ENCODE assay signal across 18 cellular contexts in the genomic region with DNA sequence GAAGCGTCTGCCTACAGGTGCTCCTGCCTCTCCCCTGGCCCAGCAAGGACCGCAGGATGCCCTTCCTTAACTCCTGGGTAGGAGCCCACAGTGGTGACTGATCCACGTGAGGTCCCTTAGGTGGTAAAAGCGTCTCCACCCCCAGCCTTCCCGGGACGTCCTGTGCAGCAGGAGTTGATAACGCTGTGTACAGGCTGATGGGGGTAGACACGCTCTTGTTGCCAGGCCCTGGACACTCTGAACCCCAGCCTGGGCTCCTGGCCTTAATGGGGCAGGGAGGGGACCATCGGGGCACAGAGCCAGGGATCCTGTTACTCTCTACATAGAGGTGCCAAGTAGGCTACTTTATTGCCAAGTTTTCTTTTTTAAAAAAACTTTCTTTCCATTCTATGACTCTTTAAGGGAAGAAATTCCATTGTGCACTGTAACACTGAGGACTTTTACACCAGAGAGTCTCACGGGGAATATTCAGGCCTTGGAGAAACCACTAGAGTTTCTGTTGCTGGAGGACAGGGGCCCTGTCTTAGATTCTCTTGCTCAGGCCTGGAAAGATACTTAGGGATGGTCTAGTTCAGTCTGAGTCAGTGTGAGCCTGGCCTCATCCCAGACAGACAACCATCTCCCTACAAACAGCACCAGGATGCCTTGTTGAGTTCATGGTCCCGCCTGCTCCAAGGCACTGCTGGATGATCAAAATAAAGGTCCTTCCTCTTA.
DNase-seq lines count a peak whose midpoint lies in the region; ATAC-seq, FAIRE-seq and TF ChIP-seq lines count a peak whose summit lies in the region.
"Had no signal": no experiment of that assay in that cellular context is flagged by ENCODE, and none has a peak within 500 bp of the region (broad histone marks: within the 10 kb centered on the region; RNA-seq: fewer than 3 reads in every experiment).

No MANE protein-coding gene starts in this region.

- H3K4me3 Mint-ChIP-seq in astrocyte (ENCODE audit: unreplicated experiment), result no peak overlapping the region
- H3K4me3 Mint-ChIP-seq: activated B cell treated with CpG ODN at 0.5 μM for 24 hours; activated naive CD4-positive, alpha-beta T cell treated with anti-CD3 and anti-CD28 coated beads for 36 hours; stimulated activated effector memory CD8-positive, alpha-beta T cell treated with anti-CD3 and anti-CD28 coated beads, Interleukin-12 subunit alpha, Interleukin-12 subunit beta, amount 100 ng/mL, for 72 hours had no signal

- peaks cover 4% of the 10 kb centered on the region for H3K9me3 Mint-ChIP-seq in astrocyte (ENCODE audit: unreplicated experiment)
- H3K9me3 Mint-ChIP-seq: stimulated activated effector memory CD8-positive, alpha-beta T cell treated with anti-CD3 and anti-CD28 coated beads, Interleukin-12 subunit alpha, Interleukin-12 subunit beta, amount 100 ng/mL, for 72 hours had no signal

- H4K20me1 ChIP-seq in astrocyte (ENCODE audit: insufficient read depth, low read length), result no peaks in the 10 kb centered on the region
- H4K20me1 ChIP-seq in osteoblast (ENCODE audit: insufficient read depth, low read length), result no peaks in the 10 kb centered on the region

- H3K79me2 ChIP-seq in astrocyte (ENCODE audit: insufficient read depth, low read length) (no peaks in the 10 kb centered on the region), osteoblast (ENCODE audit: insufficient read depth, low read length) (no peaks in the 10 kb centered on the region)

- no peak overlapping the region for H3K9ac ChIP-seq in astrocyte (ENCODE audit: low read length)

- no peaks in the 10 kb centered on the region for H3K36me3 Mint-ChIP-seq in astrocyte (ENCODE audit: low read depth, unreplicated experiment)
- H3K36me3 Mint-ChIP-seq: stimulated activated effector memory CD8-positive, alpha-beta T cell treated with anti-CD3 and anti-CD28 coated beads, Interleukin-12 subunit alpha, Interleukin-12 subunit beta, amount 100 ng/mL, for 72 hours had no signal

- H3K4me1 ChIP-seq in astrocyte (ENCODE audit: insufficient read depth, low read length) (peaks cover 18% of the 10 kb centered on the region), heart right ventricle (peaks cover 11 to 50% (median 25%) of the 10 kb centered on the region in 9 donors), osteoblast (ENCODE audit: insufficient read depth, low read length) (no peaks in the 10 kb centered on the region), tibial artery (peaks cover 0 to 47% (median 20%) of the 10 kb centered on the region in 4 donors)

- H3K27me3 Mint-ChIP-seq in astrocyte (ENCODE audit: low read depth, unreplicated experiment), result no peaks in the 10 kb centered on the region
- H3K27me3 Mint-ChIP-seq: activated B cell treated with CpG ODN at 0.5 μM for 24 hours had no signal

- peak; percentile 69 to 98 (median 81) for ATAC-seq in heart right ventricle
- no peak for ATAC-seq in GM18909 (IDR thresholded peaks at IDR 0.05; ENCODE audit: poor library complexity, unreplicated experiment)
- no peak for ATAC-seq in GM21786 (IDR thresholded peaks at IDR 0.05; ENCODE audit: unreplicated experiment)
- ATAC-seq: stimulated activated effector memory CD8-positive, alpha-beta T cell treated with anti-CD3 and anti-CD28 coated beads, Interleukin-12 subunit alpha, Interleukin-12 subunit beta, amount 100 ng/mL, for 72 hours had no signal

- no peak for FAIRE-seq in astrocyte (lab: Jason Lieb, UNC)
- FAIRE-seq in GM12892 (lab: Jason Lieb, UNC), result no peak
- FAIRE-seq: frontal cortex had no signal

- WGBS in heart right ventricle, 2 donors, result 56 to 62% methylated on average over 11 of the region's 11 CpGs

- H3K4me1 Mint-ChIP-seq in astrocyte (ENCODE audit: low read depth, unreplicated experiment), result peaks cover 28% of the 10 kb centered on the region

- peak overlapping the region; percentile 27 for H3K27ac Mint-ChIP-seq in astrocyte (ENCODE audit: unreplicated experiment)
- H3K27ac Mint-ChIP-seq: activated B cell treated with CpG ODN at 0.5 μM for 24 hours; activated naive CD4-positive, alpha-beta T cell treated with anti-CD3 and anti-CD28 coated beads for 36 hours; stimulated activated effector memory CD8-positive, alpha-beta T cell treated with anti-CD3 and anti-CD28 coated beads, Interleukin-12 subunit alpha, Interleukin-12 subunit beta, amount 100 ng/mL, for 72 hours had no signal

- TF ChIP-seq CTCF in astrocyte (IDR thresholded peaks at IDR 0.05; ENCODE audit: insufficient read depth, low read depth, low read length), result no peak
- no peak for TF ChIP-seq CTCF in heart right ventricle (IDR thresholded peaks at IDR 0.05)
- no peak for TF ChIP-seq CTCF in osteoblast (IDR thresholded peaks at IDR 0.05; ENCODE audit: extremely low read depth, low read depth, low read length)
- TF ChIP-seq CTCF in tibial artery (IDR thresholded peaks at IDR 0.05), result no peak

- no peak overlapping the region for H3K4me2 ChIP-seq in astrocyte (ENCODE audit: low read length)
- no peak overlapping the region for H3K4me2 ChIP-seq in osteoblast (ENCODE audit: insufficient read depth, low read length)

- H2AFZ ChIP-seq in astrocyte (ENCODE audit: low read depth, low read length), result no peak overlapping the region
- H2AFZ ChIP-seq in osteoblast (ENCODE audit: low read length), result no peak overlapping the region

- DNase-seq in astrocyte (ENCODE audit: low read depth), result no peak
- peak; percentile 40 to 66 for DNase-seq in heart right ventricle
- DNase-seq in osteoblast (ENCODE audit: insufficient read length, low spot score, missing footprints), result peak; percentile 47
- DNase-seq in tibial artery, result peak; percentile 60 to 93
- DNase-seq in NK-92 treated with Interleukin-12 subunit alpha and Interleukin-12 subunit beta, amount 100 ng/mL, for 24 hours (lab: John Stamatoyannopoulos, UW), result no peak
- DNase-seq in GM12892 (ENCODE audit: insufficient read length), result no peak
- DNase-seq: activated B cell treated with CpG ODN at 0.5 μM for 24 hours; activated naive CD4-positive, alpha-beta T cell treated with anti-CD3 and anti-CD28 coated beads for 36 hours; COR-L47; effector CD4-positive, alpha-beta T cell; mammary epithelial cell; NCI-H1048; T-helper 1 cell had no signal

- H3K27ac ChIP-seq in astrocyte (ENCODE audit: low read depth, low read length) (no peak overlapping the region), heart right ventricle (peak overlapping the region in 9 of 10 donors; percentile 21 to 82 (median 66)), osteoblast (ENCODE audit: low read depth, low read length) (no peak overlapping the region), tibial artery (peak overlapping the region; percentile 42 to 76)
- H3K27ac ChIP-seq: skin epidermis had no signal

- H3K9me3 ChIP-seq in astrocyte (ENCODE audit: insufficient read depth, low read depth, low read length), result no peaks in the 10 kb centered on the region
- no peaks in the 10 kb centered on the region for H3K9me3 ChIP-seq in heart right ventricle
- peaks cover 2% of the 10 kb centered on the region for H3K9me3 ChIP-seq in osteoblast (ENCODE audit: low read depth, low read length)
- H3K9me3 ChIP-seq in tibial artery, result no peaks in the 10 kb centered on the region

- intact Hi-C loops in heart right ventricle (cut with DNase I) (loop anchor here in 1 of 10 donors (2.0 kb wide), 1 partner anchor 29 kb away; no protein-coding TSS in a partner anchor), tibial artery (cut with DNase I; ENCODE audit: low total_unique reads) (no loop called here)

- H3K36me3 ChIP-seq in astrocyte (ENCODE audit: insufficient read depth, low read length) (no peaks in the 10 kb centered on the region), heart right ventricle (no peaks in the 10 kb centered on the region), osteoblast (ENCODE audit: insufficient read depth, low read length) (no peaks in the 10 kb centered on the region), tibial artery (no peaks in the 10 kb centered on the region)

- no peaks in the 10 kb centered on the region for H3K27me3 ChIP-seq in astrocyte (ENCODE audit: insufficient read depth, low read length)
- H3K27me3 ChIP-seq in heart right ventricle, result no peaks in the 10 kb centered on the region
- no peaks in the 10 kb centered on the region for H3K27me3 ChIP-seq in osteoblast (ENCODE audit: insufficient read depth, low read length)
- H3K27me3 ChIP-seq in tibial artery, result no peaks in the 10 kb centered on the region

- H3K4me3 ChIP-seq in astrocyte (ENCODE audit: insufficient read depth, low read depth, low read length) (no peak overlapping the region), heart right ventricle (no peak overlapping the region), osteoblast (ENCODE audit: insufficient read depth, low read length) (no peak overlapping the region), tibial artery (no peak overlapping the region)
- H3K4me3 ChIP-seq: skin epidermis had no signal

- TF ChIP-seq POLR2A in GM12892 (IDR thresholded peaks at IDR 0.05; ENCODE audit: low read depth, low read length), result no peak

Comparison
In these comparisons a context has a peak if more than half of its experiments do, and no peak if none do; other contexts are left out.
1. DNase-seq: peak in heart right ventricle (2 of 2), osteoblast (single experiment) and tibial artery (2 of 2); none in astrocyte (single experiment), NK-92 treated with Interleukin-12 subunit alpha and Interleukin-12 subunit beta, amount 100 ng/mL, for 24 hours (single experiment) and GM12892 (single experiment).
2. H3K27ac ChIP-seq: peak in heart right ventricle (9 of 10) and tibial artery (2 of 2); none in astrocyte (single experiment) and osteoblast (single experiment).
3. ATAC-seq: peak in heart right ventricle (8 of 8); none in GM18909 (single experiment) and GM21786 (single experiment).